Comparison of ENCODE assay signal across 15 cellular contexts in genomic region chr4:7024336-7024890, GRCh38. TPM values are rescaled to one million over a fixed set of nuclear protein-coding genes. Genes with fewer than 3 reads are reported as not detected.
DNase-seq lines count a peak whose midpoint lies in the region; ATAC-seq and TF ChIP-seq lines count a peak whose summit lies in the region.
"Had no signal": no experiment of that assay in that cellular context is flagged by ENCODE, and none has a peak within 500 bp of the region (broad histone marks: within the 10 kb centered on the region; RNA-seq: fewer than 3 reads in every experiment).

No MANE protein-coding gene starts in this region.

- H3K36me3 ChIP-seq in IMR-90 (ENCODE audit: control insufficient read depth, insufficient read depth, low read length) (peaks cover 38% of the 10 kb centered on the region), upper lobe of right lung (peaks cover 44% of the 10 kb centered on the region)

- no peak overlapping the region; the same call in 2 of the 3 replicates for H2BK15ac ChIP-seq in IMR-90 (ENCODE audit: low read depth, low read length)

- H3K9me3 ChIP-seq in IMR-90 (ENCODE audit: control insufficient read depth, insufficient read depth, low read length) (no peaks in the 10 kb centered on the region), upper lobe of right lung (no peaks in the 10 kb centered on the region)
- H3K9me3 ChIP-seq: BE2C, Caco-2 had no signal

- H3K4me1 Mint-ChIP-seq in nephron progenitor cell = peaks cover 23% of the 10 kb centered on the region
- peaks cover 3% of the 10 kb centered on the region for H3K4me1 Mint-ChIP-seq in activated CD4-positive, alpha-beta T cell treated with anti-CD3 and anti-CD28 coated beads, Interleukin-2, amount 10 ng/mL, durations not matched to agents 7 days and 5 days

- H3K23ac ChIP-seq in IMR-90 (ENCODE audit: low read depth, low read length) = no peak overlapping the region

- H3K56ac ChIP-seq in IMR-90 (ENCODE audit: extremely low read depth, insufficient read depth, low read length) = no peak overlapping the region

- H3K4me1 ChIP-seq in IMR-90 (ENCODE audit: control insufficient read depth, insufficient read depth, low read length) = peaks cover 11% of the 10 kb centered on the region
- H3K4me1 ChIP-seq in upper lobe of right lung = no peaks in the 10 kb centered on the region
- H3K4me1 ChIP-seq: BE2C had no signal

- H2AK9ac ChIP-seq in IMR-90 (replicated peaks; ENCODE audit: low read depth, low read length, poor library complexity) = no peak overlapping the region

- no peak overlapping the region; the same call in 1 of the 2 replicates for H3K4ac ChIP-seq in IMR-90 (ENCODE audit: low read depth, low read length)

- no peaks in the 10 kb centered on the region for H3K27me3 Mint-ChIP-seq in nephron progenitor cell (ENCODE audit: low read depth, poor library complexity)
- H3K27me3 Mint-ChIP-seq in activated CD4-positive, alpha-beta T cell treated with anti-CD3 and anti-CD28 coated beads, Interleukin-2, amount 10 ng/mL, durations not matched to agents 7 days and 5 days = no peaks in the 10 kb centered on the region
- H3K27me3 Mint-ChIP-seq: CD4-positive, CD25-positive, alpha-beta regulatory T cell had no signal

- CTCF ChIA-PET in IMR-90 (lab: Yijun Ruan, JAX) = no interaction called here
- CTCF ChIA-PET in activated CD4-positive, alpha-beta T cell treated with anti-CD3 and anti-CD28 coated beads, Interleukin-2, amount 10 ng/mL, durations not matched to agents 7 days and 5 days (lab: Charles Lee) = interaction anchor here (1.1 to 1.4 kb wide), 2 partner anchors 19 to 38 kb away, joined by 3 to 4 read pairs; partner anchors contain the start of gene TADA2B

- no peak overlapping the region for H2AFZ ChIP-seq in IMR-90 (replicated peaks; ENCODE audit: low read length, poor library complexity)

- no TSS peak for BruUV-seq in IMR-90 (replicated peaks; lab: Mats Ljungman, UMichigan)

- peak overlapping the region; percentile 54 for H3K27ac Mint-ChIP-seq in nephron progenitor cell
- H3K27ac Mint-ChIP-seq in activated CD4-positive, alpha-beta T cell treated with anti-CD3 and anti-CD28 coated beads, Interleukin-2, amount 10 ng/mL, durations not matched to agents 7 days and 5 days = no peak overlapping the region
- H3K27ac Mint-ChIP-seq: CD4-positive, CD25-positive, alpha-beta regulatory T cell had no signal

- H3K14ac ChIP-seq in IMR-90 (replicated peaks; ENCODE audit: low read depth, low read length) = no peak overlapping the region

- no peak for TF ChIP-seq POLR2A in IMR-90 (IDR thresholded peaks at IDR 0.05; ENCODE audit: low read depth, low read length)

- peaks cover 24% of the 10 kb centered on the region for H3K9me1 ChIP-seq in IMR-90 (ENCODE audit: insufficient read depth, low read length)

- H3K4me2 ChIP-seq in IMR-90 (ENCODE audit: low read depth, low read length) = no peak overlapping the region

- H3K9me3 Mint-ChIP-seq in nephron progenitor cell = no peaks in the 10 kb centered on the region
- no peaks in the 10 kb centered on the region for H3K9me3 Mint-ChIP-seq in activated CD4-positive, alpha-beta T cell treated with anti-CD3 and anti-CD28 coated beads, Interleukin-2, amount 10 ng/mL, durations not matched to agents 7 days and 5 days
- H3K9me3 Mint-ChIP-seq: CD4-positive, CD25-positive, alpha-beta regulatory T cell had no signal

- H3K4me3 ChIP-seq in IMR-90 (ENCODE audit: insufficient read depth, low read depth, low read length) (no peak overlapping the region), upper lobe of right lung (no peak overlapping the region)
- H3K4me3 ChIP-seq: SK-N-MC had no signal

- H3K27me3 ChIP-seq in IMR-90 (ENCODE audit: control insufficient read depth, insufficient read depth, low read length) (no peaks in the 10 kb centered on the region), upper lobe of right lung (no peaks in the 10 kb centered on the region)
- H3K27me3 ChIP-seq: BE2C had no signal

- no peak overlapping the region for H2BK120ac ChIP-seq in IMR-90 (ENCODE audit: low read depth, low read length)

- ATAC-seq in Right ventricle myocardium inferior = peak; percentile 17
- no peak for ATAC-seq in IMR-90 (ENCODE audit: low read depth)
- ATAC-seq in upper lobe of right lung = peak; percentile 9
- ATAC-seq in HG02610 (IDR thresholded peaks at IDR 0.05; ENCODE audit: unreplicated experiment) = no peak

- 91% methylated on average over 14 of the region's 19 CpGs; no CpG with 5 or more reads in 1 of the 2 experiments for WGBS in IMR-90 (ENCODE audit: extremely low coverage in 2 of 2, insufficient read length in 1 of 2), 2 experiments

- H2BK5ac ChIP-seq in IMR-90 (ENCODE audit: low read depth, low read length, poor library complexity, severe bottlenecking) = no peak overlapping the region

- 0 out of 2 replicates have a peak overlapping the region, but pooled peaks have one; percentile 7 for H4K91ac ChIP-seq in IMR-90 (ENCODE audit: insufficient read depth, low read depth, low read length)

- no peak overlapping the region for H3K4me3 Mint-ChIP-seq in nephron progenitor cell
- no peak overlapping the region for H3K4me3 Mint-ChIP-seq in activated CD4-positive, alpha-beta T cell treated with anti-CD3 and anti-CD28 coated beads, Interleukin-2, amount 10 ng/mL, durations not matched to agents 7 days and 5 days
- H3K4me3 Mint-ChIP-seq: CD4-positive, CD25-positive, alpha-beta regulatory T cell had no signal

- no peaks in the 10 kb centered on the region for H4K20me1 ChIP-seq in IMR-90 (ENCODE audit: insufficient read depth, low read length)

- H2AK5ac ChIP-seq in IMR-90 (ENCODE audit: low read depth, low read length) = 0 out of 2 replicates have a peak overlapping the region, but pooled peaks have one; percentile 9

- H3K18ac ChIP-seq in IMR-90 (ENCODE audit: low read depth, low read length) = no peak overlapping the region

- H3K9ac ChIP-seq in IMR-90 (ENCODE audit: low read depth, low read length) = no peak overlapping the region

- POLR2A ChIA-PET in IMR-90 (lab: Charles Lee; ENCODE audit: unreplicated experiment) = no interaction called here
- POLR2A ChIA-PET in activated CD4-positive, alpha-beta T cell treated with anti-CD3 and anti-CD28 coated beads, Interleukin-2, amount 10 ng/mL, durations not matched to agents 7 days and 5 days (lab: Charles Lee) = no interaction called here

- TF ChIP-seq RAD21 in IMR-90 (IDR thresholded peaks at IDR 0.05; ENCODE audit: low read length) = no peak

- DNase-seq in Right ventricle myocardium inferior (ENCODE audit: missing footprints) (peak; percentile 64), cardiac septum (ENCODE audit: low spot score) (no peak), IMR-90 (no peak), nephron progenitor cell (no peak), upper lobe of right lung (no peak), amniotic stem cell (lab: John Stamatoyannopoulos, UW) (no peak)
- DNase-seq in activated CD4-positive, alpha-beta T cell treated with anti-CD3 and anti-CD28 coated beads, Interleukin-2, amount 10 ng/mL, durations not matched to agents 7 days and 5 days = no peak
- DNase-seq: BE2C; Caco-2; CD4-positive, CD25-positive, alpha-beta regulatory T cell; GDM1; NCI-H1092 treated with DMSO at 0.1 percent for 48 hours; SHP77 had no signal

- in situ Hi-C loops in IMR-90 (cut with MboI; ENCODE audit: low sequenced_read_pairs) = no loop called here

- peaks cover 54% of the 10 kb centered on the region for H3K36me3 Mint-ChIP-seq in nephron progenitor cell (ENCODE audit: low read depth)
- peaks cover 22% of the 10 kb centered on the region for H3K36me3 Mint-ChIP-seq in activated CD4-positive, alpha-beta T cell treated with anti-CD3 and anti-CD28 coated beads, Interleukin-2, amount 10 ng/mL, durations not matched to agents 7 days and 5 days (ENCODE audit: low read depth)

- H3K79me1 ChIP-seq in IMR-90 (ENCODE audit: low read depth in 1 of 2, low read length in 2 of 2) = peaks cover 20 to 60% of the 10 kb centered on the region in 2 experiments; a peak in 3 of 4 replicates

- TF ChIP-seq CTCF in IMR-90 (conservative IDR thresholded peaks at IDR 0.05; ENCODE audit: low read depth, low read length) = no peak
- no peak for TF ChIP-seq CTCF in nephron progenitor cell (IDR thresholded peaks at IDR 0.05)
- TF ChIP-seq CTCF in upper lobe of right lung (IDR thresholded peaks at IDR 0.05) = no peak

- H4K5ac ChIP-seq in IMR-90 (ENCODE audit: low read depth, low read length) = no peak overlapping the region

- H4K8ac ChIP-seq in IMR-90 (ENCODE audit: low read depth in 2 of 2, low read length in 2 of 2) = no peak overlapping the region

- H2BK20ac ChIP-seq in IMR-90 (ENCODE audit: low read depth, low read length) = no peak overlapping the region

- H3K27ac ChIP-seq in IMR-90 (ENCODE audit: insufficient read depth, low read length) (no peak overlapping the region), upper lobe of right lung (no peak overlapping the region)
- H3K27ac ChIP-seq: SK-N-MC had no signal

- intact Hi-C loops in Right ventricle myocardium inferior (cut with DNase I) (no loop called here), cardiac septum (cut with DNase I) (no loop called here), IMR-90 (cut with micrococcal nuclease) (no loop called here), upper lobe of right lung (cut with DNase I) (no loop called here)

- dilution Hi-C loops in IMR-90 (cut with HindIII; ENCODE audit: low sequenced_read_pairs, unreplicated experiment) = no loop called here

TF ChIP-seq in IMR-90, 13 proteins besides CTCF, POLR2A, EP300 and RAD21:
- TF ChIP-seq SMC3 (IDR thresholded peaks at IDR 0.05; ENCODE audit: low read depth, low read length) (no peak), MAFK (IDR thresholded peaks at IDR 0.05; ENCODE audit: low read depth, low read length) (no peak), MAZ (IDR thresholded peaks at IDR 0.05; ENCODE audit: borderline replicate concordance, low read depth, low read length) (no peak)

RNA-seq across cellular contexts. Expression of gene TADA2B, which starts 18.8 kb away (rescaled TPM):
- 33.3 TPM for total RNA-seq in Right ventricle myocardium inferior
- total RNA-seq in cardiac septum = 25.6 TPM
- total RNA-seq in IMR-90 (2012; rRNA removed) = 6.1 and 8.1 TPM in 2 replicates
- 8.1 and 8.6 TPM in 2 replicates for polyA plus RNA-seq in IMR-90 (2012; rRNA removed)
- polyA plus RNA-seq in IMR-90 (2012; cell fraction: cytosol; rRNA removed) = 5.2 and 6.9 TPM in 2 replicates
- polyA plus RNA-seq in IMR-90 (2012; cell fraction: nucleus; rRNA removed; ENCODE audit: low replicate concordance) = 5.7 and 6.6 TPM in 2 replicates
- 23.2 TPM for total RNA-seq in upper lobe of right lung
- total RNA-seq in activated CD4-positive, alpha-beta T cell treated with anti-CD3 and anti-CD28 coated beads, Interleukin-2, amount 10 ng/mL, durations not matched to agents 7 days and 5 days = 10 to 100 TPM; 25.5 to 26.1 TPM

RNA-seq across cellular contexts. Expression of gene GRPEL1, which starts 43.5 kb away (rescaled TPM):
- total RNA-seq in Right ventricle myocardium inferior = 61.5 TPM
- 43.5 TPM for total RNA-seq in cardiac septum
- total RNA-seq in IMR-90 (2012; rRNA removed) = 33.0 and 48.6 TPM in 2 replicates
- 32.0 and 33.9 TPM in 2 replicates for polyA plus RNA-seq in IMR-90 (2012; rRNA removed)
- 9.0 and 14.6 TPM in 2 replicates for polyA plus RNA-seq in IMR-90 (2012; cell fraction: cytosol; rRNA removed)
- 5.0 and 19.1 TPM in 2 replicates for polyA plus RNA-seq in IMR-90 (2012; cell fraction: nucleus; rRNA removed; ENCODE audit: low replicate concordance)
- 27.8 TPM for total RNA-seq in upper lobe of right lung
- total RNA-seq in activated CD4-positive, alpha-beta T cell treated with anti-CD3 and anti-CD28 coated beads, Interleukin-2, amount 10 ng/mL, durations not matched to agents 7 days and 5 days = 10 to 100 TPM; 34.8 to 35.4 TPM

Comparison
In these comparisons a context has a peak if more than half of its experiments do, and no peak if none do; other contexts are left out.
1. ATAC-seq: peak in Right ventricle myocardium inferior (single experiment) and upper lobe of right lung (single experiment); none in IMR-90 (single experiment) and HG02610 (single experiment).